8 cellular contexts compared by ENCODE assay signal in the genomic region with DNA sequence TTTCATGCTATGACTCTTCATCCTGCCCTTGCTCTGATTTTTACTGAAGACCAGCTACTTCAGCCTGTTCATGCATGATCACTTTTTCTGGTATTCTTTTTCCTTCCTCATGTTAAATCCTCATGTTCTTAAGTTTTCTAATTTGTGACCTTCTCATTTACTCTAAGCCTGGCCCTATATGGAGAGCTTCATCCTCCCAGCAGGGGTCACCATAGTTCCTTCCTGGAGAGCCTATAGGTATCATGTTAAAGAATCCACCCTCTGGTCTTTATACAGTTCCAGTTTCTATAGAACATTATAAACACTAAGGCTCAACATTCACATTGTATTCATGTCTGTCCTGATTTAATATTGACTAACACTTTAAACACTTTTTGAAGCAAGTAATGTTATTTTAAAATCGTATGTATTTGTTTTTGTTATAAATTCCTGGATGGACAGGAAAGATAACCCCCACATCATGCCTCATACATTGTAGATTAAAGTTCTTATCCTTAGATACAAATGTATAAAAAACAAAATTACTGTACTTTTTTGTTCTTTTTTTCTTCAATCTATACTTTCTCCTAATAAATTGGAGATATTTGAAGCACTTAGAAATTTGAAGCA. TPM values are rescaled to one million over a fixed set of nuclear protein-coding genes. Genes with fewer than 3 reads are reported as not detected.
DNase-seq lines count a peak whose midpoint lies in the region; ATAC-seq, FAIRE-seq and TF ChIP-seq lines count a peak whose summit lies in the region.

No MANE protein-coding gene starts in this region.

- TF ChIP-seq CTCF in CD14-positive monocyte (IDR thresholded peaks at IDR 0.05) (peak; percentile 65), endothelial cell of umbilical vein (IDR thresholded peaks at IDR 0.05; ENCODE audit: extremely low read depth in 1 of 2, insufficient read depth in 1 of 2, low read depth in 1 of 2, low read length in 2 of 2) (peak; percentile 60 to 62)

- dilution Hi-C loops in endothelial cell of umbilical vein (cut with MboI; ENCODE audit: extremely low pct_ligation_motif_present, low sequenced_read_pairs): loop anchor here (25.0 kb wide), 1 partner anchor 228 kb away; no protein-coding TSS in a partner anchor

- ATAC-seq in GM18867 (IDR thresholded peaks at IDR 0.05; ENCODE audit: unreplicated experiment) (peak; percentile 99), HG03064 (IDR thresholded peaks at IDR 0.05; ENCODE audit: low read depth, unreplicated experiment) (peak; percentile 98)
- ATAC-seq in naive thymus-derived CD8-positive, alpha-beta T cell: peak; percentile 92

- intact Hi-C loops in CD14-positive monocyte (cut with micrococcal nuclease): loop anchor here (5.0 to 10.0 kb wide), 2 partner anchors 321 to 378 kb away; no protein-coding TSS in a partner anchor
- intact Hi-C loops in endothelial cell of umbilical vein (cut with micrococcal nuclease): loop anchor here (1.0 to 2.0 kb wide), 6 partner anchors 17 to 375 kb away; a partner anchor contains a TSS

- H3K4me3 Mint-ChIP-seq in CD14-positive monocyte: no peak overlapping the region
- H3K4me3 Mint-ChIP-seq in naive thymus-derived CD8-positive, alpha-beta T cell: no peak overlapping the region

- peak; percentile 81 for FAIRE-seq in endothelial cell of umbilical vein (lab: Jason Lieb, UNC)

- no peaks in the 10 kb centered on the region for H3K9me3 ChIP-seq in endothelial cell of umbilical vein (replicated peaks; ENCODE audit: control insufficient read depth, insufficient read depth, low read length)

- CTCF ChIA-PET in endothelial cell of umbilical vein (lab: Charles Lee): interaction anchor here (0.7 to 7.8 kb wide), 36 partner anchors 11 to 490 kb away, joined by 3 to 138 read pairs (median 5); a partner anchor contains a TSS

- peaks cover 0 to 7% (median 0%) of the 10 kb centered on the region in 7 donors for H3K9me3 Mint-ChIP-seq in CD14-positive monocyte
- peaks cover 0 to 6% (median 0%) of the 10 kb centered on the region in 9 donors for H3K9me3 Mint-ChIP-seq in naive thymus-derived CD8-positive, alpha-beta T cell

- no peaks in the 10 kb centered on the region for H3K36me3 ChIP-seq in endothelial cell of umbilical vein (ENCODE audit: control insufficient read depth in 2 of 2, extremely low read depth in 1 of 2, insufficient read depth in 2 of 2, low read length in 2 of 2)

- H3K79me2 ChIP-seq in endothelial cell of umbilical vein (ENCODE audit: control insufficient read depth, insufficient read depth, low read length): no peaks in the 10 kb centered on the region

- no peak overlapping the region for H3K4me3 ChIP-seq in endothelial cell of umbilical vein (replicated peaks in 1 of 3; ENCODE audit: insufficient read depth in 1 of 3, low read depth in 1 of 3, low read length in 3 of 3)

- H3K9me1 ChIP-seq in endothelial cell of umbilical vein (replicated peaks; ENCODE audit: control insufficient read depth, extremely low read depth, insufficient read depth, low read length): no peaks in the 10 kb centered on the region

- H3K27me3 ChIP-seq in endothelial cell of umbilical vein (ENCODE audit: control insufficient read depth in 2 of 2, insufficient read depth in 2 of 2, low read length in 2 of 2): no peaks in the 10 kb centered on the region

- no peak overlapping the region for H3K27ac ChIP-seq in endothelial cell of umbilical vein (ENCODE audit: insufficient read depth, low read depth, low read length)
- no peak overlapping the region for H3K27ac ChIP-seq in substantia nigra (ENCODE audit: low read depth, low read length, poor library complexity, severe bottlenecking)

- no peak for TF ChIP-seq POLR2A in endothelial cell of umbilical vein (IDR thresholded peaks at IDR 0.05; ENCODE audit: low read depth, low read length)

- no peaks in the 10 kb centered on the region for H4K20me1 ChIP-seq in endothelial cell of umbilical vein (replicated peaks; ENCODE audit: control insufficient read depth, extremely low read depth, insufficient read depth, low read length)

- H3K4me1 ChIP-seq in endothelial cell of umbilical vein (ENCODE audit: control insufficient read depth, extremely low read depth, insufficient read depth, low read length): peaks cover 8% of the 10 kb centered on the region

- POLR2A ChIA-PET in endothelial cell of umbilical vein (lab: Charles Lee): interaction anchor here (1.9 kb wide), 1 partner anchor 251 kb away, joined by 6 read pairs; no protein-coding TSS in a partner anchor
- POLR2A ChIA-PET in naive thymus-derived CD8-positive, alpha-beta T cell (lab: Charles Lee): no interaction called here

- peak overlapping the region; percentile 13 for H2AFZ ChIP-seq in endothelial cell of umbilical vein (ENCODE audit: low read depth, low read length)

- H3K9ac ChIP-seq in endothelial cell of umbilical vein (replicated peaks; ENCODE audit: extremely low read depth, insufficient read depth, low read length): no peak overlapping the region

- no peaks in the 10 kb centered on the region for H3K36me3 Mint-ChIP-seq in CD14-positive monocyte
- H3K36me3 Mint-ChIP-seq in naive thymus-derived CD8-positive, alpha-beta T cell: no peaks in the 10 kb centered on the region

- no TSS peak for BruUV-seq in endothelial cell of umbilical vein (replicated peaks; lab: Mats Ljungman, UMichigan)

- DNase-seq in CD14-positive monocyte (ENCODE audit: low spot score) (no peak), NCI-H226 (peak; percentile 28), endothelial cell of umbilical vein (ENCODE audit: low read depth, low spot score) (peak; percentile 65), substantia nigra (lab: John Stamatoyannopoulos, UW) (peak in 27 of 49 donors; percentile 1 to 41 (median 7))
- peak; percentile 69 for DNase-seq in activated CD4-positive, alpha-beta T cell treated with anti-CD3 and anti-CD28 coated beads for 48 hours
- DNase-seq in naive thymus-derived CD8-positive, alpha-beta T cell: peak; percentile 15 to 79 (median 55)

- H3K27ac Mint-ChIP-seq in CD14-positive monocyte: no peak overlapping the region
- H3K27ac Mint-ChIP-seq in naive thymus-derived CD8-positive, alpha-beta T cell: no peak overlapping the region

- peaks cover 0 to 1% (median 0%) of the 10 kb centered on the region in 3 donors for H3K27me3 Mint-ChIP-seq in CD14-positive monocyte (ENCODE audit: low read depth in 3 of 3)
- H3K27me3 Mint-ChIP-seq in naive thymus-derived CD8-positive, alpha-beta T cell: peaks cover 0 to 5% (median 0%) of the 10 kb centered on the region in 5 donors

- H3K4me2 ChIP-seq in endothelial cell of umbilical vein (ENCODE audit: insufficient read depth, low read length): no peak overlapping the region

- H3K4me1 Mint-ChIP-seq in CD14-positive monocyte: no peaks in the 10 kb centered on the region
- peaks cover 0 to 2% (median 0%) of the 10 kb centered on the region in 4 donors for H3K4me1 Mint-ChIP-seq in naive thymus-derived CD8-positive, alpha-beta T cell

TF ChIP-seq in endothelial cell of umbilical vein, 7 proteins besides CTCF, POLR2A, EP300 and RAD21:
- TF ChIP-seq JUN (IDR thresholded peaks at IDR 0.05; ENCODE audit: borderline replicate concordance, insufficient read depth, insufficient read length, low read depth): no peak
- no peak for TF ChIP-seq FOS (IDR thresholded peaks at IDR 0.05; ENCODE audit: borderline replicate concordance, insufficient read depth, low read length)

RNA-seq across cellular contexts. Expression of a gene that starts 53.8 kb away (rescaled TPM):
- polyA plus RNA-seq in CD14-positive monocyte (1 to 10 TPM; 7.5 to 9.0 TPM), endothelial cell of umbilical vein (12.4 and 12.6 TPM in 2 replicates)
- total RNA-seq in endothelial cell of umbilical vein: 39.5 and 40.9 TPM in 2 replicates
- polyA plus RNA-seq in endothelial cell of umbilical vein (2011; cell fraction: cytosol; rRNA removed): 10.7 and 11.8 TPM in 2 replicates
- 31.8 and 35.9 TPM in 2 replicates for polyA plus RNA-seq in endothelial cell of umbilical vein (2011; cell fraction: nucleus; rRNA removed)
- polyA plus RNA-seq in endothelial cell of umbilical vein (2012): 15.1 and 21.9 TPM in 2 replicates
- polyA minus RNA-seq in endothelial cell of umbilical vein: 36.4 and 36.9 TPM in 2 replicates
- polyA minus RNA-seq in endothelial cell of umbilical vein (2011; cell fraction: cytosol; rRNA and poly(A)+ RNA removed): 13.3 TPM
- polyA minus RNA-seq in endothelial cell of umbilical vein (2011; cell fraction: nucleus; rRNA and poly(A)+ RNA removed): 44.9 and 70.4 TPM in 2 replicates
- total RNA-seq in naive thymus-derived CD8-positive, alpha-beta T cell: 10 to 100 TPM; 56.7 to 61.8 TPM
- polyA plus RNA-seq in naive thymus-derived CD8-positive, alpha-beta T cell: 10 to 100 TPM; 14.7 to 17.9 (median 14.9) TPM
